ENCODE assay signal across 1 cellular context in genomic region chr20:50012282-50013263, GRCh38.
A peak's percentile ranks its signal among the peaks of the same experiment; 100 is the strongest.
TF ChIP-seq lines count a peak whose summit lies in the region.

No MANE protein-coding gene starts in this region.

TF ChIP-seq in HepG2, 621 proteins besides CTCF, POLR2A, EP300 and RAD21 (continued from another document and continues in another):
- TF ChIP-seq RBM22 (optimal IDR thresholded peaks at IDR 0.05; ENCODE audit: low read length) (no peak), AGO2 (optimal IDR thresholded peaks at IDR 0.05; ENCODE audit: low read depth, low read length) (no peak), XBP1 (CRISPR knock-in tag; IDR thresholded peaks at IDR 0.05) (no peak), SMAD9 (CRISPR knock-in tag; IDR thresholded peaks at IDR 0.05) (no peak), NR2F6 (IDR thresholded peaks at IDR 0.05) (no peak), NR2F6 (CRISPR knock-in tag; IDR thresholded peaks at IDR 0.05) (no peak), PHF21A (CRISPR knock-in tag; IDR thresholded peaks at IDR 0.05) (no peak), ZMYM2 (CRISPR knock-in tag; IDR thresholded peaks at IDR 0.05) (peak; percentile 37; the same call in 1 of the 2 replicates), ZFP37 (CRISPR knock-in tag; IDR thresholded peaks at IDR 0.05; ENCODE audit: borderline replicate concordance) (no peak), ZNF382 (CRISPR knock-in tag; IDR thresholded peaks at IDR 0.05; ENCODE audit: borderline replicate concordance) (no peak), E2F2 (CRISPR knock-in tag; IDR thresholded peaks at IDR 0.05; ENCODE audit: borderline replicate concordance) (no peak), NR0B2 (CRISPR knock-in tag; IDR thresholded peaks at IDR 0.05) (no peak), MIXL1 (CRISPR knock-in tag; IDR thresholded peaks at IDR 0.05) (no peak), MYPOP (CRISPR knock-in tag; IDR thresholded peaks at IDR 0.05) (no peak), HOXD1 (CRISPR knock-in tag; IDR thresholded peaks at IDR 0.05) (no peak), MEIS2 (CRISPR knock-in tag; IDR thresholded peaks at IDR 0.05) (0 out of 2 replicates have a peak, but pooled peaks have one; percentile 33), ZNF720 (CRISPR knock-in tag; IDR thresholded peaks at IDR 0.05) (no peak), ZNF75D (CRISPR knock-in tag; IDR thresholded peaks at IDR 0.05; ENCODE audit: borderline replicate concordance) (no peak), REST (IDR thresholded peaks at IDR 0.05; ENCODE audit: borderline replicate concordance in 1 of 2, low read depth in 1 of 2, low read length in 2 of 2) (no peak), ATF4 (CRISPR knock-in tag; IDR thresholded peaks at IDR 0.05) (no peak), ZNF605 (CRISPR knock-in tag; IDR thresholded peaks at IDR 0.05) (0 out of 2 replicates have a peak, but pooled peaks have one; percentile 39), FOSL1 (CRISPR knock-in tag; IDR thresholded peaks at IDR 0.05; ENCODE audit: borderline replicate concordance) (0 out of 2 replicates have a peak, but pooled peaks have one; percentile 11), FOXJ3 (CRISPR knock-in tag; IDR thresholded peaks at IDR 0.05; ENCODE audit: borderline replicate concordance) (no peak), HDAC2 (CRISPR knock-in tag; IDR thresholded peaks at IDR 0.05) (no peak), KDM2A (CRISPR knock-in tag; IDR thresholded peaks at IDR 0.05; ENCODE audit: borderline replicate concordance, low read depth) (no peak), ZNF570 (CRISPR knock-in tag; IDR thresholded peaks at IDR 0.05; ENCODE audit: borderline replicate concordance) (no peak), MAFK (conservative IDR thresholded peaks at IDR 0.05 in 1 of 2, IDR thresholded peaks at IDR 0.05 in 1 of 2; ENCODE audit: low read length in 2 of 2) (no peak), TRAFD1 (CRISPR knock-in tag; IDR thresholded peaks at IDR 0.05; ENCODE audit: borderline replicate concordance) (no peak), NONO (IDR thresholded peaks at IDR 0.05) (no peak), NONO (CRISPR knock-in tag; conservative IDR thresholded peaks at IDR 0.05) (no peak), ZNF263 (CRISPR knock-in tag; IDR thresholded peaks at IDR 0.05) (0 out of 2 replicates have a peak, but pooled peaks have one; percentile 29), ZBTB7B (CRISPR knock-in tag; IDR thresholded peaks at IDR 0.05) (no peak), GATAD2A (CRISPR knock-in tag; IDR thresholded peaks at IDR 0.05) (no peak), HNRNPH1 (optimal IDR thresholded peaks at IDR 0.05; ENCODE audit: low read depth, low read length) (no peak), NFATC3 (CRISPR knock-in tag; IDR thresholded peaks at IDR 0.05) (no peak), PRDM10 (CRISPR knock-in tag; IDR thresholded peaks at IDR 0.05; ENCODE audit: low read depth) (no peak), ELF4 (CRISPR knock-in tag; IDR thresholded peaks at IDR 0.05; ENCODE audit: borderline replicate concordance) (no peak), CBX1 (IDR thresholded peaks at IDR 0.05; ENCODE audit: low read depth) (no peak), RBM39 (IDR thresholded peaks at IDR 0.05; ENCODE audit: low read depth, low read length, poor library complexity, severe bottlenecking) (no peak), IKZF4 (CRISPR knock-in tag; IDR thresholded peaks at IDR 0.05; ENCODE audit: borderline replicate concordance, low read depth, not compliant biosample characterization) (no peak), ZBTB25 (CRISPR knock-in tag; IDR thresholded peaks at IDR 0.05) (no peak), ZNF878 (CRISPR knock-in tag; IDR thresholded peaks at IDR 0.05) (no peak), ZGPAT (CRISPR knock-in tag; IDR thresholded peaks at IDR 0.05) (no peak), DDIT3 (CRISPR knock-in tag; IDR thresholded peaks at IDR 0.05) (no peak), ZNF136 (CRISPR knock-in tag; IDR thresholded peaks at IDR 0.05; ENCODE audit: low read depth) (0 out of 2 replicates have a peak, but pooled peaks have one; percentile 53), PITX1 (CRISPR knock-in tag; IDR thresholded peaks at IDR 0.05) (0 out of 2 replicates have a peak, but pooled peaks have one; percentile 23), ZNF713 (CRISPR knock-in tag; IDR thresholded peaks at IDR 0.05) (no peak)
